In the genomic region with DNA sequence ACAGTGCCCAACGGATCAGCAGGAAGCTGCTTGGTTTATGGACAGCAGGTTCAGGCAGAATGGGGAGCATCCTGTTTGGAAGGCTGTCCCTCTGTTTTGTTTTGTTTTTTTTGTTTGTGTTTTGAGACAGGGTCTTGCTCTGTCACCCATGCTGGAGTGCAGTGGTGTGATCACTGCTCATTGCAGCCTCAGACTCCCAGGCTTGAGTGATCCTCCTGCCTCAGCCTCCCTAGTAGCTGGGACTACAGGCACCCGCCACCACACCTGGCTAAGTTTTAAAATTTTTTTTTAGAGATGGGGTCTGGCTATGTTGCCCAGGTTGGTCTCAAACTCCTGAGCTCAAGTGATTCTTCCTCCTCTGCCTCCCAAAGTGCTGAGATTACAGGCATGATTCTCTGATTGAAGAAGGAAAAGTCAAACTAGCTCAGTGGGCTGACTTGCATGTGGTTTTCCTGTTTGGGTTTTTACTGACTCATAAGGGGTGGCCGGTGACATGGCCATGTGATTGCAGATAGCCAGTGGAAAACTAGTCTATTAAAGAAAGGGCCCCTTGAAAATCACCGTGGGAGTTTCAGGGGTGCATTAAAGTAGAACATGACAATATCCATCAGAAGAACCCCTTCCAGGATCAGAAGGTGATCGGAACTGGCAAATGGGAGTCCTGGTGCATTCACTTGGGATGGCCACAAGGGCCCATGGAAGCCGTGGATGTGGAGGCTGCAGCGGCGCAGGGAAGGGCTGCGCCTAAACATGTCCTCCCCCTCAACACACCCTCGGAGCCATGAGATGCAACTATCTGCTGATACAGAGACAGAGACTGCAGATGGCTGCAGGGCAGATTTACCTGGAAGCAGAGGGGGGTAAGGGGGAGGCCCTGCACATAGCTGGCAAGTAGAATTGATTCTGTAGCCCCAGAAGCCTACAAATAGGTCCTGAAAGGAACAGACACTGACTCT, we compare ENCODE assay signal across 11 cellular contexts. TPM values are rescaled to one million over a fixed set of nuclear protein-coding genes. Genes with fewer than 3 reads are reported as not detected.
DNase-seq lines count a peak whose midpoint lies in the region; ATAC-seq and TF ChIP-seq lines count a peak whose summit lies in the region.
"Had no signal": no experiment of that assay in that cellular context is flagged by ENCODE, and none has a peak within 500 bp of the region (broad histone marks: within the 10 kb centered on the region; RNA-seq: fewer than 3 reads in every experiment).

No MANE protein-coding gene starts in this region.

- H3K4me1 ChIP-seq in GM23338 (ENCODE audit: insufficient read depth), result no peaks in the 10 kb centered on the region

- H3K36me3 ChIP-seq in GM23338 (ENCODE audit: insufficient read depth), result no peaks in the 10 kb centered on the region
- H3K36me3 ChIP-seq: ovary had no signal

- intact Hi-C loops in activated CD8-positive, alpha-beta T cell treated with anti-CD3 and anti-CD28 coated beads for 36 hours (cut with micrococcal nuclease), result no loop called here

- DNase-seq in GM03348 (ENCODE audit: low spot score) (peak; percentile 39), GM23338 (ENCODE audit: low spot score) (no peak), memory B cell (ENCODE audit: low spot score in 2 of 2) (no peak), HuH-7 (ENCODE audit: low spot score) (no peak)
- DNase-seq in activated CD8-positive, alpha-beta T cell treated with anti-CD3 and anti-CD28 coated beads for 36 hours, result peak; percentile 66
- DNase-seq: activated CD4-positive, alpha-beta T cell treated with anti-CD3 and anti-CD28 coated beads for 1 hour; caudate nucleus; ovary had no signal

- H3K27me3 Mint-ChIP-seq in GM23338 (ENCODE audit: insufficient read depth, low read depth, poor library complexity) (peaks cover 7% of the 10 kb centered on the region), memory B cell (peaks cover 22% of the 10 kb centered on the region)
- peaks cover 19% of the 10 kb centered on the region for H3K27me3 Mint-ChIP-seq in activated CD8-positive, alpha-beta T cell treated with anti-CD3 and anti-CD28 coated beads for 36 hours

- H3K4me3 ChIP-seq in GM23338, result no peak overlapping the region
- H3K4me3 ChIP-seq: ovary had no signal

- no peak overlapping the region for H3K4me3 Mint-ChIP-seq in GM23338
- no peak overlapping the region for H3K4me3 Mint-ChIP-seq in activated CD8-positive, alpha-beta T cell treated with anti-CD3 and anti-CD28 coated beads for 36 hours
- peak overlapping the region; percentile 21 for H3K4me3 Mint-ChIP-seq in memory B cell

- H3K9me3 Mint-ChIP-seq in GM23338, result no peaks in the 10 kb centered on the region; the same call in 1 of the 3 replicates
- no peaks in the 10 kb centered on the region for H3K9me3 Mint-ChIP-seq in activated CD8-positive, alpha-beta T cell treated with anti-CD3 and anti-CD28 coated beads for 36 hours
- no peaks in the 10 kb centered on the region for H3K9me3 Mint-ChIP-seq in memory B cell

- no peaks in the 10 kb centered on the region for H3F3A ChIP-seq in GM23338 (replicated peaks; ENCODE audit: low read depth)

- H3K9me2 ChIP-seq in GM23338 (ENCODE audit: insufficient read depth), result no peaks in the 10 kb centered on the region

- H3K79me2 ChIP-seq in GM23338 (replicated peaks; ENCODE audit: insufficient read depth), result no peaks in the 10 kb centered on the region

- no peaks in the 10 kb centered on the region for H3K36me3 Mint-ChIP-seq in GM23338 (ENCODE audit: low read depth)
- no peaks in the 10 kb centered on the region for H3K36me3 Mint-ChIP-seq in activated CD8-positive, alpha-beta T cell treated with anti-CD3 and anti-CD28 coated beads for 36 hours (ENCODE audit: low read depth)
- no peaks in the 10 kb centered on the region for H3K36me3 Mint-ChIP-seq in memory B cell

- no peak overlapping the region for H3K4me2 ChIP-seq in GM23338

- peak overlapping the region; percentile 63; the same call in 1 of the 2 replicates for H2AFZ ChIP-seq in GM23338

- CTCF ChIA-PET in activated CD8-positive, alpha-beta T cell treated with anti-CD3 and anti-CD28 coated beads for 36 hours (lab: Charles Lee), result interaction anchor here (0.6 kb wide), 1 partner anchor 873 kb away, joined by 3 read pairs; no protein-coding TSS in a partner anchor

- ATAC-seq in GM23338 (peak; percentile 53), memory B cell (ENCODE audit: low read depth) (peak; percentile 31), HG03342 (IDR thresholded peaks at IDR 0.05; ENCODE audit: unreplicated experiment) (no peak), HG02610 (IDR thresholded peaks at IDR 0.05; ENCODE audit: unreplicated experiment) (no peak), HG03354 (IDR thresholded peaks at IDR 0.05; ENCODE audit: poor library complexity, severe bottlenecking, unreplicated experiment) (no peak)
- ATAC-seq in activated CD8-positive, alpha-beta T cell treated with anti-CD3 and anti-CD28 coated beads for 36 hours, result peak; percentile 93

- H3K27ac Mint-ChIP-seq in GM23338 (no peak overlapping the region), memory B cell (no peak overlapping the region)
- H3K27ac Mint-ChIP-seq in activated CD8-positive, alpha-beta T cell treated with anti-CD3 and anti-CD28 coated beads for 36 hours, result no peak overlapping the region

- no peaks in the 10 kb centered on the region for H3K4me1 Mint-ChIP-seq in GM23338
- peaks cover 15% of the 10 kb centered on the region for H3K4me1 Mint-ChIP-seq in activated CD8-positive, alpha-beta T cell treated with anti-CD3 and anti-CD28 coated beads for 36 hours (ENCODE audit: low read depth)
- no peaks in the 10 kb centered on the region for H3K4me1 Mint-ChIP-seq in memory B cell

- H3K27ac ChIP-seq in GM23338 (ENCODE audit: low read depth), result no peak overlapping the region
- H3K27ac ChIP-seq: ovary had no signal

- H4K20me1 ChIP-seq in GM23338 (replicated peaks; ENCODE audit: insufficient read depth), result no peaks in the 10 kb centered on the region

- H3K27me3 ChIP-seq in GM23338 (ENCODE audit: insufficient read depth), result no peaks in the 10 kb centered on the region
- H3K27me3 ChIP-seq: ovary had no signal

- no peak for TF ChIP-seq CTCF in GM23338 (conservative IDR thresholded peaks at IDR 0.05; ENCODE audit: low read depth in 2 of 2)
- TF ChIP-seq CTCF in activated CD8-positive, alpha-beta T cell treated with anti-CD3 and anti-CD28 coated beads for 36 hours (IDR thresholded peaks at IDR 0.05), result no peak

- POLR2A ChIA-PET in activated CD8-positive, alpha-beta T cell treated with anti-CD3 and anti-CD28 coated beads for 36 hours (lab: Charles Lee), result interaction anchor here (0.6 to 1.2 kb wide), 4 partner anchors 31 to 413 kb away, joined by 3 read pairs; partner anchors contain the start of gene GPR35

TF ChIP-seq in GM23338, 12 proteins besides CTCF, POLR2A, EP300 and RAD21 (continues in another document):
- TF ChIP-seq NANOG (IDR thresholded peaks at IDR 0.05; ENCODE audit: borderline replicate concordance) (no peak), EZH2phosphoT487 (IDR thresholded peaks at IDR 0.05; ENCODE audit: unreplicated experiment) (no peak), JUNB (IDR thresholded peaks at IDR 0.05; ENCODE audit: unreplicated experiment) (no peak), CREB1 (CRISPR knock-in tag; IDR thresholded peaks at IDR 0.05; ENCODE audit: low read depth) (no peak), ZNF114 (CRISPR knock-in tag; IDR thresholded peaks at IDR 0.05) (no peak), ZNF331 (CRISPR knock-in tag; IDR thresholded peaks at IDR 0.05; ENCODE audit: low read depth) (no peak)
- TF ChIP-seq, protein P1, sequence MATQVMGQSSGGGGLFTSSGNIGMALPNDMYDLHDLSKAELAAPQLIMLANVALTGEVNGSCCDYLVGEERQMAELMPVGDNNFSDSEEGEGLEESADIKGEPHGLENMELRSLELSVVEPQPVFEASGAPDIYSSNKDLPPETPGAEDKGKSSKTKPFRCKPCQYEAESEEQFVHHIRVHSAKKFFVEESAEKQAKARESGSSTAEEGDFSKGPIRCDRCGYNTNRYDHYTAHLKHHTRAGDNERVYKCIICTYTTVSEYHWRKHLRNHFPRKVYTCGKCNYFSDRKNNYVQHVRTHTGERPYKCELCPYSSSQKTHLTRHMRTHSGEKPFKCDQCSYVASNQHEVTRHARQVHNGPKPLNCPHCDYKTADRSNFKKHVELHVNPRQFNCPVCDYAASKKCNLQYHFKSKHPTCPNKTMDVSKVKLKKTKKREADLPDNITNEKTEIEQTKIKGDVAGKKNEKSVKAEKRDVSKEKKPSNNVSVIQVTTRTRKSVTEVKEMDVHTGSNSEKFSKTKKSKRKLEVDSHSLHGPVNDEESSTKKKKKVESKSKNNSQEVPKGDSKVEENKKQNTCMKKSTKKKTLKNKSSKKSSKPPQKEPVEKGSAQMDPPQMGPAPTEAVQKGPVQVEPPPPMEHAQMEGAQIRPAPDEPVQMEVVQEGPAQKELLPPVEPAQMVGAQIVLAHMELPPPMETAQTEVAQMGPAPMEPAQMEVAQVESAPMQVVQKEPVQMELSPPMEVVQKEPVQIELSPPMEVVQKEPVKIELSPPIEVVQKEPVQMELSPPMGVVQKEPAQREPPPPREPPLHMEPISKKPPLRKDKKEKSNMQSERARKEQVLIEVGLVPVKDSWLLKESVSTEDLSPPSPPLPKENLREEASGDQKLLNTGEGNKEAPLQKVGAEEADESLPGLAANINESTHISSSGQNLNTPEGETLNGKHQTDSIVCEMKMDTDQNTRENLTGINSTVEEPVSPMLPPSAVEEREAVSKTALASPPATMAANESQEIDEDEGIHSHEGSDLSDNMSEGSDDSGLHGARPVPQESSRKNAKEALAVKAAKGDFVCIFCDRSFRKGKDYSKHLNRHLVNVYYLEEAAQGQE (IDR thresholded peaks at IDR 0.05; ENCODE audit: unreplicated experiment), result no peak

RNA-seq across cellular contexts. Expression of gene AQP12B, which starts 26.5 kb away (rescaled TPM):
- not detected in 2 replicates for total RNA-seq in GM23338 (2014; rRNA removed; shearing (Covaris generic))
- not detected in 2 replicates for polyA plus RNA-seq in GM23338 (2016; fragmentation: Nextera tagmentation; extraction: Ambion mirVana)
- not detected for total RNA-seq in activated CD8-positive, alpha-beta T cell treated with anti-CD3 and anti-CD28 coated beads for 36 hours
- polyA plus RNA-seq: ovary had no signal

RNA-seq across cellular contexts. Expression of gene GPR35, which starts 30.9 kb away (rescaled TPM):
- total RNA-seq in GM23338 (2014; rRNA removed; shearing (Covaris generic)), result 0.39 TPM in 1 of 2 replicates, not detected in the other
- 0.21 TPM in 1 of 2 replicates, not detected in the other for polyA plus RNA-seq in GM23338 (2016; fragmentation: Nextera tagmentation; extraction: Ambion mirVana)
- total RNA-seq in activated CD8-positive, alpha-beta T cell treated with anti-CD3 and anti-CD28 coated beads for 36 hours, result 10 to 100 TPM; 14.4 to 14.6 TPM

RNA-seq across cellular contexts. Expression of gene AQP12A, which starts 35.5 kb away (rescaled TPM):
- total RNA-seq in GM23338 (2014; rRNA removed; shearing (Covaris generic)), result not detected in 2 replicates
- not detected in 2 replicates for polyA plus RNA-seq in GM23338 (2016; fragmentation: Nextera tagmentation; extraction: Ambion mirVana)
- total RNA-seq in activated CD8-positive, alpha-beta T cell treated with anti-CD3 and anti-CD28 coated beads for 36 hours, result not detected
- total RNA-seq: ovary had no signal
- polyA plus RNA-seq: ovary had no signal

Comparison
In these comparisons a context has a peak if more than half of its experiments do, and no peak if none do; other contexts are left out.
1. DNase-seq: peak in GM03348 (single experiment) and activated CD8-positive, alpha-beta T cell treated with anti-CD3 and anti-CD28 coated beads for 36 hours (single experiment); none in GM23338 (single experiment), memory B cell (0 of 2) and HuH-7 (single experiment).
2. ATAC-seq: peak in GM23338 (single experiment), activated CD8-positive, alpha-beta T cell treated with anti-CD3 and anti-CD28 coated beads for 36 hours (single experiment) and memory B cell (single experiment); none in HG03342 (single experiment), HG02610 (single experiment) and HG03354 (single experiment).
3. RNA of gene GPR35, which starts 30.9 kb away (total RNA-seq): 14.4 to 14.6 TPM in activated CD8-positive, alpha-beta T cell treated with anti-CD3 and anti-CD28 coated beads for 36 hours; 0.39 TPM in GM23338; every median in the first group is over 10 times any median in the second.